8 cellular contexts compared by ENCODE assay signal in the genomic region with DNA sequence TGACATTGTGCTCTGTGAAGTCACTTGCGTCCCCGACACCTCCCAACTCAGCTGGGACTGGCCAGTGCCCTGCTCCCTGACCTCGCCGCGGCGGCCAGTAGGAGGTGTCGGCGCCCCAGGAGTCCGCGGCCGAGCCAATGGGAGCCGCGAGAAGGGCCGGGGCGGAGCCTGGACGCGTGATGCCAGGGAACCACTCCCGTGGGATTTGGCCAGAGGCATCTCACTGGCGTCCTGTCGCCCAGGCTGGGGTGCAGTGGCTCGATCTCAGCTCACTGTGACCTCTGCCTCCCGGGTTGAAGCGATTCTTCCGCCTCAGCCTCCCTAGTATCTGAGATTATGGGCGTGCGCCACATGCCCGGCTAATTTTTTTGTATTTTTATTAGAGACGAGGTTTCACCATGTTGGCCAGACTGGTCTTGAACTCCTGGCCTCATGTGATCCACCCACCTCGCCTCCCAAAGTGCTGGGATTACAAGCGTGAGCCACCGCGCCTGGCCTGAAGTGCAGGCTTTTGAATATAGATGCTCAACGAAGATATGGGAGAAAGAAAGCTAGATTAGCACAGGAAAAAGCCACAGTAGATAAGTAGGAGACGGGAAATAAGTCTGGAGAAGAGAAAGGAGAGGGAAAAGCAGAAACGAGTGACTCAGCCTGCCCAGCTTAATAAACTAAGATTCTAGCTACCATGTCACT. TPM values are rescaled to one million over a fixed set of nuclear protein-coding genes. Genes with fewer than 3 reads are reported as not detected.
DNase-seq lines count a peak whose midpoint lies in the region; ATAC-seq and TF ChIP-seq lines count a peak whose summit lies in the region.

No MANE protein-coding gene starts in this region.

- DNase-seq in NCI-H774 (lab: John Stamatoyannopoulos, UW), result peak; percentile 97
- peak; percentile 8 for DNase-seq in activated T-helper 9 cell treated with anti-CD3 and anti-CD28 coated beads, Interleukin-2, amount 50 U/mL, for 16 hours (ENCODE audit: low read depth)
- peak; percentile 57 for DNase-seq in fibroblast of the aortic adventitia (ENCODE audit: low read depth)
- DNase-seq in naive B cell, result peak; percentile 38
- DNase-seq in stimulated activated naive CD8-positive, alpha-beta T cell treated with anti-CD3 and anti-CD28 coated beads, Interleukin-15, Interleukin-2, amounts not matched to agents 100 U/mL and 50 U/mL, for 24 hours, result peak; percentile 76

- H3K36me3 Mint-ChIP-seq in naive B cell, result no peaks in the 10 kb centered on the region

- peaks cover 0 to 6% (median 0%) of the 10 kb centered on the region in 3 donors for H3K27me3 Mint-ChIP-seq in naive B cell

- TF ChIP-seq CTCF in GM12875 (IDR thresholded peaks at IDR 0.05; ENCODE audit: borderline replicate concordance, insufficient read depth, low read depth, low read length), result peak; percentile 15; the same call in 1 of the 2 replicates
- TF ChIP-seq CTCF in fibroblast of the aortic adventitia (IDR thresholded peaks at IDR 0.05; ENCODE audit: insufficient read depth, low read length), result peak; percentile 42

- ATAC-seq in HG03097 (IDR thresholded peaks at IDR 0.05; ENCODE audit: low FRiP score, unreplicated experiment) (peak; percentile 77), naive B cell (ENCODE audit: low read depth in 2 of 2) (peak; percentile 82 to 85), HG03135 (IDR thresholded peaks at IDR 0.05; ENCODE audit: unreplicated experiment) (no peak)
- ATAC-seq in stimulated activated naive CD8-positive, alpha-beta T cell treated with anti-CD3 and anti-CD28 coated beads, Interleukin-15, Interleukin-2, amounts not matched to agents 100 U/mL and 50 U/mL, for 24 hours, result peak; percentile 96

- H3K4me3 ChIP-seq in GM12875 (ENCODE audit: low read depth, low read length) (peak overlapping the region; percentile 56), fibroblast of the aortic adventitia (ENCODE audit: low read depth, low read length) (peak overlapping the region; percentile 67)

- H3K4me1 Mint-ChIP-seq in naive B cell, result peaks cover 5 to 7% (median 6%) of the 10 kb centered on the region in 3 donors

- peak overlapping the region; percentile 58 to 87 (median 74) for H3K4me3 Mint-ChIP-seq in naive B cell

- H3K27ac Mint-ChIP-seq in naive B cell, result peak overlapping the region in 2 of 6 donors; percentile 9 to 83

- H3K9me3 Mint-ChIP-seq in naive B cell, result no peaks in the 10 kb centered on the region

RNA-seq across cellular contexts. Expression of a gene that starts 38.0 kb away (rescaled TPM):
- 34.6 and 40.0 TPM in 2 replicates for total RNA-seq in fibroblast of the aortic adventitia (ENCODE audit: low replicate concordance)
- polyA plus RNA-seq in naive B cell (ENCODE audit: low read depth in 6 of 6), result 10 to 100 TPM; 63.2 to 99.7 (median 85.8) TPM

RNA-seq across cellular contexts. Expression of a gene that starts 38.7 kb away (rescaled TPM):
- total RNA-seq in fibroblast of the aortic adventitia (ENCODE audit: low replicate concordance), result 67.7 and 109 TPM in 2 replicates
- polyA plus RNA-seq in naive B cell (ENCODE audit: low read depth in 6 of 6), result 100 to 1,000 TPM; 307 to 561 (median 336) TPM

Comparison
In these comparisons a context has a peak if more than half of its experiments do, and no peak if none do; other contexts are left out.
1. DNase-seq: peak in every context shown above with its lines; median percentile 97 in NCI-H774; 76 in stimulated activated naive CD8-positive, alpha-beta T cell treated with anti-CD3 and anti-CD28 coated beads, Interleukin-15, Interleukin-2, amounts not matched to agents 100 U/mL and 50 U/mL, for 24 hours; 57 in fibroblast of the aortic adventitia; 38 in naive B cell; 8 in activated T-helper 9 cell treated with anti-CD3 and anti-CD28 coated beads, Interleukin-2, amount 50 U/mL, for 16 hours.